ENCODE assay signal across 9 cellular contexts in genomic region chr18:46411862-46412690, GRCh38.
DNase-seq lines count a peak whose midpoint lies in the region; ATAC-seq and TF ChIP-seq lines count a peak whose summit lies in the region.
"Had no signal": no experiment of that assay in that cellular context is flagged by ENCODE, and none has a peak within 500 bp of the region (broad histone marks: within the 10 kb centered on the region; RNA-seq: fewer than 3 reads in every experiment).

No MANE protein-coding gene starts in this region.

- TF ChIP-seq CTCF in HCT116 (IDR thresholded peaks at IDR 0.05 in 2 of 3, conservative IDR thresholded peaks at IDR 0.05 in 1 of 3; ENCODE audit: borderline replicate concordance in 1 of 3, insufficient read depth in 1 of 3, low read depth in 2 of 3, low read length in 2 of 3): no peak
- no peak for TF ChIP-seq CTCF in psoas muscle (IDR thresholded peaks at IDR 0.05)

- no peaks in the 10 kb centered on the region for H3K79me2 ChIP-seq in HCT116 (ENCODE audit: insufficient read depth, low read length)

- TF ChIP-seq RAD21 in HCT116 (IDR thresholded peaks at IDR 0.05; ENCODE audit: low read depth): no peak

- intact Hi-C loops in HCT116 (cut with micrococcal nuclease) (no loop called here), psoas muscle (cut with DNase I) (loop anchor here (2.0 to 10.0 kb wide), 3 partner anchors 77 to 237 kb away; a partner anchor contains a TSS)

- H3K27me3 ChIP-seq in HCT116 (ENCODE audit: insufficient read depth, low read length): no peaks in the 10 kb centered on the region
- H3K27me3 ChIP-seq in psoas muscle (ENCODE audit: insufficient read depth in 3 of 3, low read length in 2 of 3): no peaks in the 10 kb centered on the region

- POLR2A ChIA-PET in HCT116 (lab: Charles Lee): no interaction called here

- WGBS in psoas muscle, 3 donors: 14 to 26% (median 21%) methylated on average over 6 of the region's 6 CpGs

- no TSS peak for BruUV-seq in HCT116 (replicated peaks; lab: Mats Ljungman, UMichigan)

- DNase-seq in HCT116 (ENCODE audit: low read depth, low spot score) (no peak), NCI-H524 (lab: John Stamatoyannopoulos, UW) (peak; percentile 61 to 71), fibroblast of the conjunctiva (ENCODE audit: low read depth) (peak; percentile 27), psoas muscle (peak; percentile 58 to 81), 8988T (no peak), SKM-1 (lab: John Stamatoyannopoulos, UW; ENCODE audit: unreplicated experiment) (no peak)
- DNase-seq in activated CD4-positive, alpha-beta T cell treated with anti-CD3 and anti-CD28 coated beads for 4 hours: no peak
- DNase-seq: stimulated activated CD8-positive, alpha-beta memory T cell treated with anti-CD3 and anti-CD28 coated beads, Interleukin-4, amount 100 ng/mL, for 48 hours had no signal

- H3K36me3 ChIP-seq in HCT116 (ENCODE audit: control insufficient read depth in 1 of 2, insufficient read depth in 2 of 2, low read length in 2 of 2): no peaks in the 10 kb centered on the region
- no peaks in the 10 kb centered on the region for H3K36me3 ChIP-seq in psoas muscle (ENCODE audit: insufficient read depth in 1 of 2, low read depth in 1 of 2)

- TF ChIP-seq POLR2A in HCT116 (IDR thresholded peaks at IDR 0.05; ENCODE audit: borderline replicate concordance, extremely low read depth, insufficient read depth, insufficient read length): no peak

- ATAC-seq in HCT116: 0 out of 2 replicates have a peak, but pooled peaks have one; percentile 41
- ATAC-seq in psoas muscle: peak; percentile 84 to 91 (median 86)
- no peak for ATAC-seq in GM21381 (IDR thresholded peaks at IDR 0.05; ENCODE audit: unreplicated experiment)

- H3K4me1 ChIP-seq in HCT116 (ENCODE audit: control insufficient read depth in 1 of 2, insufficient read depth in 2 of 2, low read length in 2 of 2): peaks cover 0 to 11% of the 10 kb centered on the region in 2 experiments; a peak in 1 of 4 replicates
- peaks cover 75% of the 10 kb centered on the region for H3K4me1 ChIP-seq in psoas muscle

- no peaks in the 10 kb centered on the region for H4K20me1 ChIP-seq in HCT116 (ENCODE audit: insufficient read depth)

- H2AFZ ChIP-seq in HCT116 (ENCODE audit: low read depth, low read length, poor library complexity, severe bottlenecking): no peak overlapping the region

- H3K9me3 ChIP-seq in HCT116 (ENCODE audit: control insufficient read depth in 1 of 2, insufficient read depth in 1 of 2, low read depth in 1 of 2, low read length in 2 of 2) (no peaks in the 10 kb centered on the region), psoas muscle (no peaks in the 10 kb centered on the region)

- H3K4me2 ChIP-seq in HCT116 (ENCODE audit: low read length): no peak overlapping the region

- no peaks in the 10 kb centered on the region for H3K9me2 ChIP-seq in HCT116 (ENCODE audit: insufficient read depth)

- H3K4me3 ChIP-seq in HCT116 (replicated peaks in 1 of 2; ENCODE audit: low read depth in 1 of 2, low read length in 2 of 2) (no peak overlapping the region), psoas muscle (peak overlapping the region; percentile 8)

- RAD21 ChIA-PET in HCT116 (lab: Charles Lee; ENCODE audit: low non-redundant PET in 1 of 2, low total read pairs in 2 of 2, uncharacterized antibody in 2 of 2, unreplicated experiment in 2 of 2): no interaction called here

- H3K27ac ChIP-seq in HCT116 (ENCODE audit: low read depth, low read length) (no peak overlapping the region), psoas muscle (peak overlapping the region; percentile 91)

- CTCF ChIA-PET in HCT116 (lab: Charles Lee): no interaction called here

- H3K9ac ChIP-seq in HCT116 (ENCODE audit: low read length): no peak overlapping the region

TF ChIP-seq in HCT116, 20 proteins besides CTCF, POLR2A, EP300 and RAD21:
- TF ChIP-seq TCF7L2 (IDR thresholded peaks at IDR 0.05; ENCODE audit: borderline replicate concordance, extremely low read depth, insufficient read depth, insufficient read length) (no peak), SIN3A (IDR thresholded peaks at IDR 0.05; ENCODE audit: low read depth) (no peak), ZBTB33 (IDR thresholded peaks at IDR 0.05; ENCODE audit: extremely low read depth, insufficient replicate concordance, low read length) (no peak), ZFX (IDR thresholded peaks at IDR 0.05) (no peak), CEBPB (IDR thresholded peaks at IDR 0.05; ENCODE audit: low read depth) (no peak), SRF (IDR thresholded peaks at IDR 0.05; ENCODE audit: low read depth) (no peak)

Comparison
In these comparisons a context has a peak if more than half of its experiments do, and no peak if none do; other contexts are left out.
1. DNase-seq: peak in NCI-H524 (2 of 2), fibroblast of the conjunctiva (single experiment) and psoas muscle (2 of 2); none in HCT116 (single experiment), 8988T (single experiment), SKM-1 (single experiment) and activated CD4-positive, alpha-beta T cell treated with anti-CD3 and anti-CD28 coated beads for 4 hours (0 of 2).